In genomic region chr21:37447288-37447936, GRCh38 we compare ENCODE assay signal across 22 cellular contexts.
DNase-seq lines count a peak whose midpoint lies in the region; ATAC-seq and TF ChIP-seq lines count a peak whose summit lies in the region.
"Had no signal": no experiment of that assay in that cellular context is flagged by ENCODE, and none has a peak within 500 bp of the region (broad histone marks: within the 10 kb centered on the region; RNA-seq: fewer than 3 reads in every experiment).

No MANE protein-coding gene starts in this region.

- peaks cover 84% of the 10 kb centered on the region for H3K4me1 Mint-ChIP-seq in activated naive CD8-positive, alpha-beta T cell treated with anti-CD3 and anti-CD28 coated beads, Interleukin-2, amount 50 U/mL, for 24 hours
- peaks cover 54 to 62% of the 10 kb centered on the region in 2 donors for H3K4me1 Mint-ChIP-seq in natural killer cell treated with Interleukin-12 subunit alpha and Interleukin-12 subunit beta and Interleukin-15 and Interleukin-18, amount 100 ng/mL, for 72 hours (ENCODE audit: low read depth in 2 of 2)
- peaks cover 27% of the 10 kb centered on the region for H3K4me1 Mint-ChIP-seq in activated CD4-positive, alpha-beta memory T cell treated with anti-CD3 and anti-CD28 coated beads, Interleukin-2, amount 10 ng/mL, durations not matched to agents 7 days and 5 days

- H3K36me3 ChIP-seq in left ventricle myocardium inferior (no peaks in the 10 kb centered on the region), right atrium auricular region (no peaks in the 10 kb centered on the region)
- H3K36me3 ChIP-seq: gastroesophageal sphincter, sigmoid colon, upper lobe of right lung had no signal

- H3K4me3 Mint-ChIP-seq in activated naive CD8-positive, alpha-beta T cell treated with anti-CD3 and anti-CD28 coated beads, Interleukin-2, amount 50 U/mL, for 24 hours, result no peak overlapping the region
- H3K4me3 Mint-ChIP-seq in natural killer cell treated with Interleukin-12 subunit alpha and Interleukin-12 subunit beta and Interleukin-15 and Interleukin-18, amount 100 ng/mL, for 72 hours, result peak overlapping the region; percentile 26
- H3K4me3 Mint-ChIP-seq in activated CD4-positive, alpha-beta memory T cell treated with anti-CD3 and anti-CD28 coated beads, Interleukin-2, amount 10 ng/mL, durations not matched to agents 7 days and 5 days, result no peak overlapping the region
- H3K4me3 Mint-ChIP-seq: activated naive CD4-positive, alpha-beta T cell treated with anti-CD3 and anti-CD28 coated beads for 36 hours; mesothelial cell of epicardium had no signal

- no peaks in the 10 kb centered on the region for H3K9me3 Mint-ChIP-seq in activated naive CD8-positive, alpha-beta T cell treated with anti-CD3 and anti-CD28 coated beads, Interleukin-2, amount 50 U/mL, for 24 hours
- no peaks in the 10 kb centered on the region for H3K9me3 Mint-ChIP-seq in natural killer cell treated with Interleukin-12 subunit alpha and Interleukin-12 subunit beta and Interleukin-15 and Interleukin-18, amount 100 ng/mL, for 72 hours
- no peaks in the 10 kb centered on the region for H3K9me3 Mint-ChIP-seq in activated CD4-positive, alpha-beta memory T cell treated with anti-CD3 and anti-CD28 coated beads, Interleukin-2, amount 10 ng/mL, durations not matched to agents 7 days and 5 days
- H3K9me3 Mint-ChIP-seq: activated naive CD4-positive, alpha-beta T cell treated with anti-CD3 and anti-CD28 coated beads for 36 hours had no signal

- H3K4me3 ChIP-seq in left ventricle myocardium inferior (no peak overlapping the region), right atrium auricular region (no peak overlapping the region)
- H3K4me3 ChIP-seq: gastroesophageal sphincter, HAP-1, sigmoid colon, upper lobe of right lung had no signal

- CTCF ChIA-PET in activated CD4-positive, alpha-beta memory T cell treated with anti-CD3 and anti-CD28 coated beads, Interleukin-2, amount 10 ng/mL, durations not matched to agents 7 days and 5 days (lab: Charles Lee), result no interaction called here

- H3K36me3 Mint-ChIP-seq in activated naive CD8-positive, alpha-beta T cell treated with anti-CD3 and anti-CD28 coated beads, Interleukin-2, amount 50 U/mL, for 24 hours (ENCODE audit: low read depth), result peaks cover 15% of the 10 kb centered on the region
- H3K36me3 Mint-ChIP-seq in natural killer cell treated with Interleukin-12 subunit alpha and Interleukin-12 subunit beta and Interleukin-15 and Interleukin-18, amount 100 ng/mL, for 72 hours, result peaks cover 4% of the 10 kb centered on the region
- H3K36me3 Mint-ChIP-seq in activated CD4-positive, alpha-beta memory T cell treated with anti-CD3 and anti-CD28 coated beads, Interleukin-2, amount 10 ng/mL, durations not matched to agents 7 days and 5 days (ENCODE audit: low read depth), result peaks cover 25% of the 10 kb centered on the region

- no peak for ATAC-seq in activated naive CD8-positive, alpha-beta T cell treated with anti-CD3 and anti-CD28 coated beads, Interleukin-2, amount 50 U/mL, for 24 hours
- peak; percentile 52 to 68 for ATAC-seq in natural killer cell treated with Interleukin-12 subunit alpha and Interleukin-12 subunit beta and Interleukin-15 and Interleukin-18, amount 100 ng/mL, for 72 hours
- ATAC-seq: activated CD4-positive, CD25-positive, alpha-beta regulatory T cell treated with anti-CD3 and anti-CD28 coated beads, Interleukin-2, amount 50 U/mL, for 24 hours; esophagus mucosa; gastroesophageal sphincter; left cardiac atrium; PC-3; upper lobe of right lung had no signal

- peak overlapping the region; percentile 13 for H3K27ac Mint-ChIP-seq in activated naive CD8-positive, alpha-beta T cell treated with anti-CD3 and anti-CD28 coated beads, Interleukin-2, amount 50 U/mL, for 24 hours
- H3K27ac Mint-ChIP-seq in natural killer cell treated with Interleukin-12 subunit alpha and Interleukin-12 subunit beta and Interleukin-15 and Interleukin-18, amount 100 ng/mL, for 72 hours, result peak overlapping the region; percentile 38 to 41
- no peak overlapping the region for H3K27ac Mint-ChIP-seq in activated CD4-positive, alpha-beta memory T cell treated with anti-CD3 and anti-CD28 coated beads, Interleukin-2, amount 10 ng/mL, durations not matched to agents 7 days and 5 days
- H3K27ac Mint-ChIP-seq: activated naive CD4-positive, alpha-beta T cell treated with anti-CD3 and anti-CD28 coated beads for 36 hours had no signal

- no peaks in the 10 kb centered on the region for H3K27me3 Mint-ChIP-seq in activated naive CD8-positive, alpha-beta T cell treated with anti-CD3 and anti-CD28 coated beads, Interleukin-2, amount 50 U/mL, for 24 hours
- H3K27me3 Mint-ChIP-seq in natural killer cell treated with Interleukin-12 subunit alpha and Interleukin-12 subunit beta and Interleukin-15 and Interleukin-18, amount 100 ng/mL, for 72 hours, result no peaks in the 10 kb centered on the region
- no peaks in the 10 kb centered on the region for H3K27me3 Mint-ChIP-seq in activated CD4-positive, alpha-beta memory T cell treated with anti-CD3 and anti-CD28 coated beads, Interleukin-2, amount 10 ng/mL, durations not matched to agents 7 days and 5 days

- H3K27me3 ChIP-seq in left ventricle myocardium inferior (ENCODE audit: low read depth) (no peaks in the 10 kb centered on the region), right atrium auricular region (no peaks in the 10 kb centered on the region)
- H3K27me3 ChIP-seq: gastroesophageal sphincter, sigmoid colon, upper lobe of right lung had no signal

- H3K27ac ChIP-seq in left ventricle myocardium inferior (replicated peaks), result peak overlapping the region; percentile 27
- H3K27ac ChIP-seq in right atrium auricular region, result no peak overlapping the region
- H3K27ac ChIP-seq: gastroesophageal sphincter, sigmoid colon, upper lobe of right lung had no signal

- POLR2A ChIA-PET in activated CD4-positive, alpha-beta memory T cell treated with anti-CD3 and anti-CD28 coated beads, Interleukin-2, amount 10 ng/mL, durations not matched to agents 7 days and 5 days (lab: Charles Lee), result no interaction called here

- TF ChIP-seq CTCF in left ventricle myocardium inferior (IDR thresholded peaks at IDR 0.05; ENCODE audit: borderline replicate concordance), result no peak
- TF ChIP-seq CTCF in right atrium auricular region (IDR thresholded peaks at IDR 0.05), result no peak

- no peak for DNase-seq in left ventricle myocardium inferior
- no peak for DNase-seq in right atrium auricular region (ENCODE audit: low spot score)
- no peak for DNase-seq in activated naive CD8-positive, alpha-beta T cell treated with anti-CD3 and anti-CD28 coated beads, Interleukin-2, amount 50 U/mL, for 24 hours
- DNase-seq in natural killer cell treated with Interleukin-12 subunit alpha and Interleukin-12 subunit beta and Interleukin-15 and Interleukin-18, amount 100 ng/mL, for 72 hours (ENCODE audit: low spot score), result no peak
- no peak for DNase-seq in NCI-H69 (lab: John Stamatoyannopoulos, UW)
- DNase-seq in activated CD4-positive, alpha-beta memory T cell treated with anti-CD3 and anti-CD28 coated beads, Interleukin-2, amount 10 ng/mL, durations not matched to agents 7 days and 5 days, result no peak
- no peak for DNase-seq in KBM-7
- no peak for DNase-seq in NCI-H2029 treated with DMSO at 0.1 percent for 48 hours (lab: John Stamatoyannopoulos, UW)
- DNase-seq: activated CD8-positive, alpha-beta memory T cell treated with anti-CD3 and anti-CD28 coated beads, Interleukin-2, amount 50 U/mL, for 48 hours; activated naive CD4-positive, alpha-beta T cell treated with anti-CD3 and anti-CD28 coated beads for 36 hours; Caco-2; left cardiac atrium; NCI-H1105; NCI-H748 treated with DMSO at 0.1 percent for 48 hours; PC-3; sigmoid colon; upper lobe of right lung had no signal

- H3K9me3 ChIP-seq in left ventricle myocardium inferior (replicated peaks) (no peaks in the 10 kb centered on the region), right atrium auricular region (no peaks in the 10 kb centered on the region)
- H3K9me3 ChIP-seq: Caco-2, gastroesophageal sphincter, HAP-1, sigmoid colon, upper lobe of right lung had no signal

- in situ Hi-C loops in KBM-7 (cut with MboI; ENCODE audit: low pct_unique_long_range_greater_than_20kb, low sequenced_read_pairs), result no loop called here

- intact Hi-C loops in left ventricle myocardium inferior (cut with micrococcal nuclease), result no loop called here

- H3K4me1 ChIP-seq in left ventricle myocardium inferior (peaks cover 99% of the 10 kb centered on the region), right atrium auricular region (peaks cover 0 to 91% of the 10 kb centered on the region in 2 donors)
